In the genomic region with DNA sequence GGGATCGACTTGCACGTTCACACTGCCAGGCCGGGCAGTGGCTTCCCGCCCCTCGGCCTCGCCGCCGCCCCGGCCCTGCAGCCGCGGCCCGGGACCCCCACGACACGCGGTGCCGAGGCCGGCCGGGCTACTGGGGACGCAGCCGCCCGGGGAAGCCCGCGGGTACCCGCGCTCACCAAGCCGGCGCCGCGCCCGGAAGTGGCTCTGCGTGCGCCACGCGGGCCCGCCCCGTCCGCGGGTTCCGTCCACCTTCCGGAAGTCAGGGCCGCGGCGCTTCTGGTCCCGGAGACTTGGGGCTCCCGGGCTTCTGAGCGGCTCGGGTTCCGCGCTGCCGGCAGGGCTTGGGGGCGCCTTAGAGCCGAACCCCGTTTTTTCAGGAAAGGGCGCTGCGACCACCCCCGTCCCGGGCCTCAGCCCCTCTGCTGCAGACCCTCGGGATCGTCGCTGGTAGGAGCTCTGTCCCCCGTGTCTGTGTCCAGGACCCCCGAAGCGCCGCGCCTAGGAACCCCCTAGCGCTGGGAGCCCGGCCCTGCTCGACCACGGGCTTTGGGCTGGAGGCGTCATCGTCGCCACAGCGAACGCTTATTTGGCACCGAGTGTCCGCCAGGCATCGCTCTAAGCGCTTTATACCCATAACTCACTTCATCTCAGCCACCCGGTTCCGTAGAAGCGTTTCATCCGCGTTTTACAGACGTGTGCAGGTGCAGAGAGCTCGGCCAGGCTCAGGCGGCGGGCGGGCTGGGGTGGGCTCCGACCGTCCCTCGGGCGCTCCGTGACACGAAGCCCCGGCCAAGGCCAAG, we compare ENCODE assay signal across 1 cellular context.
TF ChIP-seq lines count a peak whose summit lies in the region.

A gene with protein sequence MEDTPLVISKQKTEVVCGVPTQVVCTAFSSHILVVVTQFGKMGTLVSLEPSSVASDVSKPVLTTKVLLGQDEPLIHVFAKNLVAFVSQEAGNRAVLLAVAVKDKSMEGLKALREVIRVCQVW (minus strand): TSS at position 200 of the 800 bp plus-strand sequence. CDS start 693 bp downstream, outside the sequence.

TF ChIP-seq in H1, 55 proteins besides CTCF, POLR2A, EP300 and RAD21 (continued from another document):
- TF ChIP-seq, protein P1, sequence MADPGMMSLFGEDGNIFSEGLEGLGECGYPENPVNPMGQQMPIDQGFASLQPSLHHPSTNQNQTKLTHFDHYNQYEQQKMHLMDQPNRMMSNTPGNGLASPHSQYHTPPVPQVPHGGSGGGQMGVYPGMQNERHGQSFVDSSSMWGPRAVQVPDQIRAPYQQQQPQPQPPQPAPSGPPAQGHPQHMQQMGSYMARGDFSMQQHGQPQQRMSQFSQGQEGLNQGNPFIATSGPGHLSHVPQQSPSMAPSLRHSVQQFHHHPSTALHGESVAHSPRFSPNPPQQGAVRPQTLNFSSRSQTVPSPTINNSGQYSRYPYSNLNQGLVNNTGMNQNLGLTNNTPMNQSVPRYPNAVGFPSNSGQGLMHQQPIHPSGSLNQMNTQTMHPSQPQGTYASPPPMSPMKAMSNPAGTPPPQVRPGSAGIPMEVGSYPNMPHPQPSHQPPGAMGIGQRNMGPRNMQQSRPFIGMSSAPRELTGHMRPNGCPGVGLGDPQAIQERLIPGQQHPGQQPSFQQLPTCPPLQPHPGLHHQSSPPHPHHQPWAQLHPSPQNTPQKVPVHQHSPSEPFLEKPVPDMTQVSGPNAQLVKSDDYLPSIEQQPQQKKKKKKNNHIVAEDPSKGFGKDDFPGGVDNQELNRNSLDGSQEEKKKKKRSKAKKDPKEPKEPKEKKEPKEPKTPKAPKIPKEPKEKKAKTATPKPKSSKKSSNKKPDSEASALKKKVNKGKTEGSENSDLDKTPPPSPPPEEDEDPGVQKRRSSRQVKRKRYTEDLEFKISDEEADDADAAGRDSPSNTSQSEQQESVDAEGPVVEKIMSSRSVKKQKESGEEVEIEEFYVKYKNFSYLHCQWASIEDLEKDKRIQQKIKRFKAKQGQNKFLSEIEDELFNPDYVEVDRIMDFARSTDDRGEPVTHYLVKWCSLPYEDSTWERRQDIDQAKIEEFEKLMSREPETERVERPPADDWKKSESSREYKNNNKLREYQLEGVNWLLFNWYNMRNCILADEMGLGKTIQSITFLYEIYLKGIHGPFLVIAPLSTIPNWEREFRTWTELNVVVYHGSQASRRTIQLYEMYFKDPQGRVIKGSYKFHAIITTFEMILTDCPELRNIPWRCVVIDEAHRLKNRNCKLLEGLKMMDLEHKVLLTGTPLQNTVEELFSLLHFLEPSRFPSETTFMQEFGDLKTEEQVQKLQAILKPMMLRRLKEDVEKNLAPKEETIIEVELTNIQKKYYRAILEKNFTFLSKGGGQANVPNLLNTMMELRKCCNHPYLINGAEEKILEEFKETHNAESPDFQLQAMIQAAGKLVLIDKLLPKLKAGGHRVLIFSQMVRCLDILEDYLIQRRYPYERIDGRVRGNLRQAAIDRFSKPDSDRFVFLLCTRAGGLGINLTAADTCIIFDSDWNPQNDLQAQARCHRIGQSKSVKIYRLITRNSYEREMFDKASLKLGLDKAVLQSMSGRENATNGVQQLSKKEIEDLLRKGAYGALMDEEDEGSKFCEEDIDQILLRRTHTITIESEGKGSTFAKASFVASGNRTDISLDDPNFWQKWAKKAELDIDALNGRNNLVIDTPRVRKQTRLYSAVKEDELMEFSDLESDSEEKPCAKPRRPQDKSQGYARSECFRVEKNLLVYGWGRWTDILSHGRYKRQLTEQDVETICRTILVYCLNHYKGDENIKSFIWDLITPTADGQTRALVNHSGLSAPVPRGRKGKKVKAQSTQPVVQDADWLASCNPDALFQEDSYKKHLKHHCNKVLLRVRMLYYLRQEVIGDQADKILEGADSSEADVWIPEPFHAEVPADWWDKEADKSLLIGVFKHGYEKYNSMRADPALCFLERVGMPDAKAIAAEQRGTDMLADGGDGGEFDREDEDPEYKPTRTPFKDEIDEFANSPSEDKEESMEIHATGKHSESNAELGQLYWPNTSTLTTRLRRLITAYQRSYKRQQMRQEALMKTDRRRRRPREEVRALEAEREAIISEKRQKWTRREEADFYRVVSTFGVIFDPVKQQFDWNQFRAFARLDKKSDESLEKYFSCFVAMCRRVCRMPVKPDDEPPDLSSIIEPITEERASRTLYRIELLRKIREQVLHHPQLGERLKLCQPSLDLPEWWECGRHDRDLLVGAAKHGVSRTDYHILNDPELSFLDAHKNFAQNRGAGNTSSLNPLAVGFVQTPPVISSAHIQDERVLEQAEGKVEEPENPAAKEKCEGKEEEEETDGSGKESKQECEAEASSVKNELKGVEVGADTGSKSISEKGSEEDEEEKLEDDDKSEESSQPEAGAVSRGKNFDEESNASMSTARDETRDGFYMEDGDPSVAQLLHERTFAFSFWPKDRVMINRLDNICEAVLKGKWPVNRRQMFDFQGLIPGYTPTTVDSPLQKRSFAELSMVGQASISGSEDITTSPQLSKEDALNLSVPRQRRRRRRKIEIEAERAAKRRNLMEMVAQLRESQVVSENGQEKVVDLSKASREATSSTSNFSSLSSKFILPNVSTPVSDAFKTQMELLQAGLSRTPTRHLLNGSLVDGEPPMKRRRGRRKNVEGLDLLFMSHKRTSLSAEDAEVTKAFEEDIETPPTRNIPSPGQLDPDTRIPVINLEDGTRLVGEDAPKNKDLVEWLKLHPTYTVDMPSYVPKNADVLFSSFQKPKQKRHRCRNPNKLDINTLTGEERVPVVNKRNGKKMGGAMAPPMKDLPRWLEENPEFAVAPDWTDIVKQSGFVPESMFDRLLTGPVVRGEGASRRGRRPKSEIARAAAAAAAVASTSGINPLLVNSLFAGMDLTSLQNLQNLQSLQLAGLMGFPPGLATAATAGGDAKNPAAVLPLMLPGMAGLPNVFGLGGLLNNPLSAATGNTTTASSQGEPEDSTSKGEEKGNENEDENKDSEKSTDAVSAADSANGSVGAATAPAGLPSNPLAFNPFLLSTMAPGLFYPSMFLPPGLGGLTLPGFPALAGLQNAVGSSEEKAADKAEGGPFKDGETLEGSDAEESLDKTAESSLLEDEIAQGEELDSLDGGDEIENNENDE (IDR thresholded peaks at IDR 0.05; ENCODE audit: insufficient replicate concordance, low read length), result peak; percentile 66
- TF ChIP-seq HDAC6 (IDR thresholded peaks at IDR 0.05; ENCODE audit: low read depth, low read length) (no peak), KDM4A (IDR thresholded peaks at IDR 0.05; ENCODE audit: low read depth, low read length, severe bottlenecking) (peak; percentile 76), TAF7 (optimal IDR thresholded peaks at IDR 0.05; ENCODE audit: borderline replicate concordance, low read depth, low read length) (peak; percentile 28)
